In the genomic region with DNA sequence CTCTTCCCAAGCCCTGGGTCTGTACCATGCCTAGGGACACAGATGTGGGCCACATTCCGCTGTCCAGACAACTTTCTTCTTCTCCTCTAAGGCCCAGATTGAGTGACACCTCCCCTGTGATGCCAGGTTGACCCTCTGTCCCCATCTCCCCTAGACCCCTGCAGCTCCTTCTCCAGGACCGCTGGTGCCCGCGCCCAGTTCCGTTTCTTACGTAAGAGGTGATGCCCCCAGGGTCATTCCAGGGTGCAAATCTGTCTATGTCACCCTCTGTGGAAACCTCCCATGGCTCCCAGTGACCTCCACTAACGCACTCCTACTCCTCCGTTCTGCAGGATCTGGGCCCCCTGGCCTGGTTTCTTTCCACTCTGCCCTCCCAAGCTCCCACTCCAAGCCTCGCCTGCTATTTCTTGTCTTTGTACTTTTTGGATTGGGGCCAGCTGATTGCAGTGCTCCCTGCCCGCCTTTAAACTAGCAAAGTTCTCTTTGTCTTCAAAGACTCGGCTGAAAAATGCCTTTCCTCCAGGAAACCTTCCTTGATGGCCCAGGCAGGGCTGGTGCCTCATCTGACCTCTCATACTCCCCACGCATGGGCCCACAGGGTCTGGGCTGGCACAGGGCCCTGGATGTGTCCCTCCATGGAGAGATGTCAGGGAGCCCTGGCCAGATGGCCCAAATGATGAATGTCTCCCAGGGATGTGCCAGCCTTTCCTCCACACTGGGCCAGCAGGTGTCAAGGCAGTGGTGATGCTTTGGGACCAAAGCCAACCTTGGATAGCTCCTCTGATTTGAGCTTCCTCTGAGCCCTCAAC, we compare ENCODE assay signal across 21 cellular contexts. TPM values are rescaled to one million over a fixed set of nuclear protein-coding genes. Genes with fewer than 3 reads are reported as not detected.
DNase-seq lines count a peak whose midpoint lies in the region; ATAC-seq and TF ChIP-seq lines count a peak whose summit lies in the region.
"Had no signal": no experiment of that assay in that cellular context is flagged by ENCODE, and none has a peak within 500 bp of the region (broad histone marks: within the 10 kb centered on the region; RNA-seq: fewer than 3 reads in every experiment).

No MANE protein-coding gene starts in this region.

- no peaks in the 10 kb centered on the region for H4K20me1 ChIP-seq in hepatocyte (ENCODE audit: insufficient read depth, poor library complexity, severe bottlenecking)

- H3K4me3 ChIP-seq in hepatocyte (no peak overlapping the region), stomach (no peak overlapping the region)
- H3K4me3 ChIP-seq: breast epithelium, gastrocnemius medialis had no signal

- H3K4me1 ChIP-seq in hepatocyte (ENCODE audit: insufficient read depth) (no peaks in the 10 kb centered on the region), stomach (peaks cover 12 to 41% (median 25%) of the 10 kb centered on the region in 4 donors)
- H3K4me1 ChIP-seq: breast epithelium had no signal

- no peak overlapping the region for H3K4me2 ChIP-seq in hepatocyte

- H3K36me3 Mint-ChIP-seq in activated T-helper 2 cell treated with anti-CD3 and anti-CD28 coated beads, Interferon-gamma antibody, Interleukin-2, Interleukin-4, amounts not matched to agents 10 μg/mL and 5 μg/mL and 100 μg/mL, durations not matched to agents 14 hours and 24 hours and 36 hours (ENCODE audit: low read depth), result no peaks in the 10 kb centered on the region
- H3K36me3 Mint-ChIP-seq: activated CD8-positive, alpha-beta memory T cell treated with anti-CD3 and anti-CD28 coated beads, Interleukin-2, amount 10 ng/mL, durations not matched to agents 7 days and 5 days; memory B cell had no signal

- no peaks in the 10 kb centered on the region for H3K9me2 ChIP-seq in hepatocyte (replicated peaks; ENCODE audit: insufficient read depth)

- H3K27me3 ChIP-seq in hepatocyte (no peaks in the 10 kb centered on the region), stomach (no peaks in the 10 kb centered on the region)
- H3K27me3 ChIP-seq: breast epithelium, gastrocnemius medialis had no signal

- H3K36me3 ChIP-seq in hepatocyte (replicated peaks; ENCODE audit: insufficient read depth, low read depth) (no peaks in the 10 kb centered on the region), stomach (no peaks in the 10 kb centered on the region)
- H3K36me3 ChIP-seq: breast epithelium, gastrocnemius medialis had no signal

- TF ChIP-seq POLR2A in stomach (IDR thresholded peaks at IDR 0.05), result no peak

- H3K9me3 Mint-ChIP-seq in activated T-helper 2 cell treated with anti-CD3 and anti-CD28 coated beads, Interferon-gamma antibody, Interleukin-2, Interleukin-4, amounts not matched to agents 10 μg/mL and 5 μg/mL and 100 μg/mL, durations not matched to agents 14 hours and 24 hours and 36 hours, result no peaks in the 10 kb centered on the region
- H3K9me3 Mint-ChIP-seq: activated naive CD4-positive, alpha-beta T cell treated with anti-CD3 and anti-CD28 coated beads for 36 hours; endodermal cell; memory B cell had no signal

- no peak for TF ChIP-seq CTCF in hepatocyte (IDR thresholded peaks at IDR 0.05; ENCODE audit: poor library complexity)
- no peak for TF ChIP-seq CTCF in stomach (IDR thresholded peaks at IDR 0.05)

- TF ChIP-seq EP300 in stomach (IDR thresholded peaks at IDR 0.05), result no peak

- H3K9me3 ChIP-seq in hepatocyte (ENCODE audit: low read depth) (no peaks in the 10 kb centered on the region), stomach (no peaks in the 10 kb centered on the region)
- H3K9me3 ChIP-seq: breast epithelium, gastrocnemius medialis had no signal

- 66% methylated on average over 12 of the region's 12 CpGs for WGBS in hepatocyte (ENCODE audit: low lambda C conversion rate, missing lambda C conversion rate)
- 33 to 48% (median 37%) methylated on average over 12 of the region's 12 CpGs for WGBS in stomach, 5 donors

- H3K27ac Mint-ChIP-seq in activated T-helper 2 cell treated with anti-CD3 and anti-CD28 coated beads, Interferon-gamma antibody, Interleukin-2, Interleukin-4, amounts not matched to agents 10 μg/mL and 5 μg/mL and 100 μg/mL, durations not matched to agents 14 hours and 24 hours and 36 hours, result no peak overlapping the region
- H3K27ac Mint-ChIP-seq: activated CD8-positive, alpha-beta memory T cell treated with anti-CD3 and anti-CD28 coated beads, Interleukin-2, amount 10 ng/mL, durations not matched to agents 7 days and 5 days; activated naive CD4-positive, alpha-beta T cell treated with anti-CD3 and anti-CD28 coated beads for 36 hours; endodermal cell; memory B cell had no signal

- H3K4me1 Mint-ChIP-seq in activated T-helper 2 cell treated with anti-CD3 and anti-CD28 coated beads, Interferon-gamma antibody, Interleukin-2, Interleukin-4, amounts not matched to agents 10 μg/mL and 5 μg/mL and 100 μg/mL, durations not matched to agents 14 hours and 24 hours and 36 hours (ENCODE audit: low read depth), result peaks cover 7% of the 10 kb centered on the region
- H3K4me1 Mint-ChIP-seq: endodermal cell had no signal

- peak; percentile 32 for DNase-seq in NCI-H1694 treated with DMSO at 0.1 percent for 48 hours (lab: John Stamatoyannopoulos, UW)
- no peak for DNase-seq in NCI-H1694 (lab: John Stamatoyannopoulos, UW)
- peak; percentile 49 for DNase-seq in hepatocyte (ENCODE audit: low spot score)
- peak; percentile 42 for DNase-seq in stomach
- no peak for DNase-seq in activated T-helper 2 cell treated with anti-CD3 and anti-CD28 coated beads, Interferon-gamma antibody, Interleukin-2, Interleukin-4, amounts not matched to agents 10 μg/mL and 5 μg/mL and 100 μg/mL, durations not matched to agents 14 hours and 24 hours and 36 hours (ENCODE audit: low spot score)
- no peak for DNase-seq in DMS153 (lab: John Stamatoyannopoulos, UW)
- DNase-seq: activated CD8-positive, alpha-beta memory T cell treated with anti-CD3 and anti-CD28 coated beads, Interleukin-2, amount 10 ng/mL, durations not matched to agents 7 days and 5 days; activated naive CD4-positive, alpha-beta T cell treated with anti-CD3 and anti-CD28 coated beads for 36 hours; endodermal cell; gastrocnemius medialis; NCI-H1048; occipital lobe; stimulated activated naive CD4-positive, alpha-beta T cell treated with Interleukin-2 at 50 U/mL for 16 hours; SW 1271 had no signal

- H3K27ac ChIP-seq in hepatocyte (no peak overlapping the region), stomach (peak overlapping the region in 3 of 5 donors; percentile 20 to 53 (median 35))
- H3K27ac ChIP-seq: 22Rv1, breast epithelium, C4-2B, gastrocnemius medialis had no signal

- ATAC-seq in SK-N-SH treated with all-trans-retinoic acid at 6 μM for 48 hours, result no peak
- no peak for ATAC-seq in GM18867 (IDR thresholded peaks at IDR 0.05; ENCODE audit: unreplicated experiment)
- ATAC-seq: activated CD8-positive, alpha-beta memory T cell treated with anti-CD3 and anti-CD28 coated beads, Interleukin-2, amount 10 ng/mL, durations not matched to agents 7 days and 5 days; gastrocnemius medialis had no signal

- intact Hi-C loops in stomach (cut with DNase I; ENCODE audit: low total_unique reads), result no loop called here
- intact Hi-C loops in activated T-helper 2 cell treated with anti-CD3 and anti-CD28 coated beads, Interferon-gamma antibody, Interleukin-2, Interleukin-4, amounts not matched to agents 10 μg/mL and 5 μg/mL and 100 μg/mL, durations not matched to agents 14 hours and 24 hours and 36 hours (cut with micrococcal nuclease), result no loop called here

- H3K4me3 Mint-ChIP-seq in activated T-helper 2 cell treated with anti-CD3 and anti-CD28 coated beads, Interferon-gamma antibody, Interleukin-2, Interleukin-4, amounts not matched to agents 10 μg/mL and 5 μg/mL and 100 μg/mL, durations not matched to agents 14 hours and 24 hours and 36 hours (ENCODE audit: low read depth), result no peak overlapping the region
- H3K4me3 Mint-ChIP-seq: activated CD8-positive, alpha-beta memory T cell treated with anti-CD3 and anti-CD28 coated beads, Interleukin-2, amount 10 ng/mL, durations not matched to agents 7 days and 5 days; activated naive CD4-positive, alpha-beta T cell treated with anti-CD3 and anti-CD28 coated beads for 36 hours; endodermal cell; memory B cell had no signal

- no peaks in the 10 kb centered on the region for H3K79me2 ChIP-seq in hepatocyte

- no peak overlapping the region for H2AFZ ChIP-seq in hepatocyte

- no peaks in the 10 kb centered on the region for H3K27me3 Mint-ChIP-seq in activated T-helper 2 cell treated with anti-CD3 and anti-CD28 coated beads, Interferon-gamma antibody, Interleukin-2, Interleukin-4, amounts not matched to agents 10 μg/mL and 5 μg/mL and 100 μg/mL, durations not matched to agents 14 hours and 24 hours and 36 hours (ENCODE audit: low read depth)
- H3K27me3 Mint-ChIP-seq: activated CD8-positive, alpha-beta memory T cell treated with anti-CD3 and anti-CD28 coated beads, Interleukin-2, amount 10 ng/mL, durations not matched to agents 7 days and 5 days had no signal

TF ChIP-seq in SK-N-SH treated with all-trans-retinoic acid at 6 μM for 48 hours, 23 proteins besides CTCF, POLR2A, EP300 and RAD21 (continues in another document):
- TF ChIP-seq ZFP3 (CRISPR knock-in tag; IDR thresholded peaks at IDR 0.05) (peak; percentile 94), POU6F1 (CRISPR knock-in tag; IDR thresholded peaks at IDR 0.05; ENCODE audit: borderline replicate concordance, low read depth) (no peak), ISL1 (CRISPR knock-in tag; IDR thresholded peaks at IDR 0.05) (0 out of 2 replicates have a peak, but pooled peaks have one; percentile 14)

RNA-seq across cellular contexts. Expression of gene ELN, which starts 21.3 kb away (rescaled TPM):
- total RNA-seq in hepatocyte (45.2 and 58.1 TPM in 2 replicates), stomach (100 to 1,000 TPM in 3 of 5 donors, 10 to 100 TPM in 2; 30.3 to 274 (median 122) TPM)
- polyA plus RNA-seq in hepatocyte (37.7 and 42.5 TPM in 2 replicates), stomach (10 to 100 TPM; 19.4 to 57.6 (median 28.8) TPM)
- total RNA-seq in activated T-helper 2 cell treated with anti-CD3 and anti-CD28 coated beads, Interferon-gamma antibody, Interleukin-2, Interleukin-4, amounts not matched to agents 10 μg/mL and 5 μg/mL and 100 μg/mL, durations not matched to agents 14 hours and 24 hours and 36 hours, result not detected in 2 replicates
- total RNA-seq: activated CD8-positive, alpha-beta memory T cell treated with anti-CD3 and anti-CD28 coated beads, Interleukin-2, amount 10 ng/mL, durations not matched to agents 7 days and 5 days; H4 had no signal

Comparison
In these comparisons a context has a peak if more than half of its experiments do, and no peak if none do; other contexts are left out.
1. DNase-seq: peak in NCI-H1694 treated with DMSO at 0.1 percent for 48 hours (single experiment), hepatocyte (single experiment) and stomach (single experiment); none in NCI-H1694 (single experiment), activated T-helper 2 cell treated with anti-CD3 and anti-CD28 coated beads, Interferon-gamma antibody, Interleukin-2, Interleukin-4, amounts not matched to agents 10 μg/mL and 5 μg/mL and 100 μg/mL, durations not matched to agents 14 hours and 24 hours and 36 hours (single experiment) and DMS153 (single experiment).
2. RNA of gene ELN, which starts 21.3 kb away (total RNA-seq): 30.3 to 274 TPM in stomach and 45.2 to 58.1 TPM in hepatocyte; not detected in activated T-helper 2 cell treated with anti-CD3 and anti-CD28 coated beads, Interferon-gamma antibody, Interleukin-2, Interleukin-4, amounts not matched to agents 10 μg/mL and 5 μg/mL and 100 μg/mL, durations not matched to agents 14 hours and 24 hours and 36 hours; every median in the first group is over 10 times any median in the second.